10 cellular contexts compared by ENCODE assay signal in the genomic region with DNA sequence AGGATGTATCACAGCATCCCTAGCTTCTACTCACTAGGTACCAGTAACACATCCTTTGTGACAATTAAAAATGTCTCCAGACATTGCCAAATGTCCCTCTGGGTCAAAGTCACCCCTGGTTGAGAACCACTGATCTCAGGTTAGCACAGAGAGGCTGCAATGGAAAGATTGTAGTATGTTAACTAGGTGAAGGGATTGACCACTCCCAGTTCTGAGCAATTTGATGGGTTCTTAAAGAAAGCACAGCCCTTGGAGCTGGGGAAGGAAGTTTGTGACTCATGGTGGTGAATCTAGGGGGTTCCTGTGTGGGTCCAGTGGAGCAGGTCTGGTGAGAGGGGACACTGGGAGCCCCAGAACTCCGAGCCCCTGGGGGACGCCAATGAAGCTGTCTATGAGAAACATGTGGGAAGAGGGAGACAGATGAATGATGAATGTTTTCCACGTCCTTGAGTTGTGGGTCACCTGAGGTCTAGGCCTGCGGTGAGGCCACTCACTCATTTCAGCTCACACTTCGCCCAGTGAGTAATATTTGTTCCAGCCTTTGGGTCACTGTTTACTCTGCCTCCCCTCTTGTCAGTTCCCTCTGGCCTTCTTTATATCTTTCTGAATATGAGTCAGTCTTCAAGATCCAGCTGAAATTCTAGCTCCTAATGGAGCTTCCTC.
DNase-seq lines count a peak whose midpoint lies in the region; ATAC-seq, FAIRE-seq and TF ChIP-seq lines count a peak whose summit lies in the region.
"Had no signal": no experiment of that assay in that cellular context is flagged by ENCODE, and none has a peak within 500 bp of the region (broad histone marks: within the 10 kb centered on the region; RNA-seq: fewer than 3 reads in every experiment).

No MANE protein-coding gene starts in this region.

- H3K79me2 ChIP-seq in astrocyte (ENCODE audit: insufficient read depth, low read length) = no peaks in the 10 kb centered on the region

- no peak for FAIRE-seq in astrocyte (lab: Jason Lieb, UNC)

- H3K27ac ChIP-seq in astrocyte (ENCODE audit: low read depth, low read length) (peak overlapping the region; percentile 58), uterus (peak overlapping the region; percentile 64 to 67)

- TF ChIP-seq POLR2A in uterus (IDR thresholded peaks at IDR 0.05) = no peak

- H3K9me3 ChIP-seq in astrocyte (ENCODE audit: insufficient read depth, low read depth, low read length) (no peaks in the 10 kb centered on the region), uterus (no peaks in the 10 kb centered on the region)

- H3K4me3 ChIP-seq in astrocyte (ENCODE audit: insufficient read depth, low read depth, low read length) (no peak overlapping the region), uterus (no peak overlapping the region)

- DNase-seq in left cardiac atrium (no peak), cardiac septum (ENCODE audit: low spot score) (no peak), astrocyte (ENCODE audit: low read depth) (peak; percentile 83), kidney tubule cell (ENCODE audit: low spot score) (peak; percentile 66), uterus (peak in 1 of 2 donors; percentile 27), dermis blood vessel endothelial cell (no peak), midbrain (lab: John Stamatoyannopoulos, UW) (no peak)
- DNase-seq in stimulated activated CD4-positive, alpha-beta T cell treated with anti-CD3 and anti-CD28 coated beads, Interleukin-4, amount 100 ng/mL, for 1 hour = no peak
- DNase-seq: NCI-H748 treated with DMSO at 0.1 percent for 48 hours had no signal

- H3K4me1 ChIP-seq in astrocyte (ENCODE audit: insufficient read depth, low read length) (peaks cover 11% of the 10 kb centered on the region), uterus (peaks cover 0 to under 1% of the 10 kb centered on the region in 2 donors)

- H2AFZ ChIP-seq in astrocyte (ENCODE audit: low read depth, low read length) = no peak overlapping the region

- no peaks in the 10 kb centered on the region for H3K9me3 Mint-ChIP-seq in astrocyte (ENCODE audit: unreplicated experiment)
- H3K9me3 Mint-ChIP-seq: type B pancreatic cell had no signal

- peak overlapping the region; percentile 59 for H3K4me2 ChIP-seq in astrocyte (ENCODE audit: low read length)

- ATAC-seq in left cardiac atrium = peak; percentile 15 to 77

- H3K36me3 ChIP-seq in astrocyte (ENCODE audit: insufficient read depth, low read length) (no peaks in the 10 kb centered on the region), uterus (no peaks in the 10 kb centered on the region)

- intact Hi-C loops in left cardiac atrium (cut with DNase I) (no loop called here), cardiac septum (cut with DNase I) (loop anchor here (10.0 kb wide), 1 partner anchor 368 kb away; a partner anchor contains a TSS), uterus (cut with DNase I; ENCODE audit: low total_unique reads) (no loop called here)

- H3K27ac Mint-ChIP-seq in astrocyte (ENCODE audit: unreplicated experiment) = peak overlapping the region; percentile 28
- H3K27ac Mint-ChIP-seq: type B pancreatic cell had no signal

- H3K4me3 Mint-ChIP-seq in astrocyte (ENCODE audit: unreplicated experiment) = no peak overlapping the region
- H3K4me3 Mint-ChIP-seq: type B pancreatic cell had no signal

- H4K20me1 ChIP-seq in astrocyte (ENCODE audit: insufficient read depth, low read length) = no peaks in the 10 kb centered on the region

- H3K27me3 ChIP-seq in astrocyte (ENCODE audit: insufficient read depth, low read length) (peaks cover 1% of the 10 kb centered on the region), uterus (no peaks in the 10 kb centered on the region)

- peaks cover 2% of the 10 kb centered on the region for H3K36me3 Mint-ChIP-seq in astrocyte (ENCODE audit: low read depth, unreplicated experiment)

- no peak for TF ChIP-seq CTCF in astrocyte (IDR thresholded peaks at IDR 0.05; ENCODE audit: insufficient read depth, low read depth, low read length)
- no peak for TF ChIP-seq CTCF in uterus (IDR thresholded peaks at IDR 0.05)

- H3K9ac ChIP-seq in astrocyte (ENCODE audit: low read length) = no peak overlapping the region

- H3K27me3 Mint-ChIP-seq in astrocyte (ENCODE audit: low read depth, unreplicated experiment) = peaks cover 11% of the 10 kb centered on the region

- peaks cover 7% of the 10 kb centered on the region for H3K4me1 Mint-ChIP-seq in astrocyte (ENCODE audit: low read depth, unreplicated experiment)

Comparison
In these comparisons a context has a peak if more than half of its experiments do, and no peak if none do; other contexts are left out.
1. DNase-seq: peak in astrocyte (single experiment) and kidney tubule cell (single experiment); none in left cardiac atrium (single experiment), cardiac septum (single experiment), dermis blood vessel endothelial cell (single experiment), midbrain (single experiment) and stimulated activated CD4-positive, alpha-beta T cell treated with anti-CD3 and anti-CD28 coated beads, Interleukin-4, amount 100 ng/mL, for 1 hour (single experiment).